21 cellular contexts compared by ENCODE assay signal in the genomic region with DNA sequence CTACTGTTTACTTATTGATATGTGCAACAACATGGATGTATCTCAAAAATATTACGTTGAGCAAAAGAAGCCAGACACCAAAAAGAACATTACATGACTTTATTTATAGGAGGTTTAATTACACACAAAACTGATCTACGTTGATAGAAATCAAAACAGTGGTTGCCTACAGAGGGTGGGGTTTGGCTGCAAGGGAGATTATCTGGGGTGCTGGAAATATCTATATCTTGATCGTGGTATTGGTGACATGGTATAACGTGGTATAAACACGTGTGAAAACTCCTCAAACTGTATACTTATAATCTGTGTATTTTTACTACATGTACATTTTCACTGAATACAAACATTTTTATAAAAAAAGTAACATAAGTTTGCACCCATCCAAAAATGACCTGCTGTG.
"Had no signal": no experiment of that assay in that cellular context is flagged by ENCODE, and none has a peak within 500 bp of the region (broad histone marks: within the 10 kb centered on the region; RNA-seq: fewer than 3 reads in every experiment).

No MANE protein-coding gene starts in this region.

- DNase-seq: activated CD4-positive, alpha-beta memory T cell treated with anti-CD3 and anti-CD28 coated beads for 36 hours; activated CD4-positive, alpha-beta T cell treated with anti-CD3 and anti-CD28 coated beads, Interleukin-2, amount 10 ng/mL, durations not matched to agents 7 days and 5 days; activated CD4-positive, CD25-positive, alpha-beta regulatory T cell; activated gamma-delta T cell treated with Interleukin-2 at 50 U/mL for 16 hours; activated naive CD8-positive, alpha-beta T cell treated with anti-CD3 and anti-CD28 coated beads, Interleukin-2, amount 50 U/mL, for 24 hours; activated T-cell treated with anti-CD3 and anti-CD28 coated beads, Interleukin-2, amount 50 U/mL, for 4 hours; amniotic stem cell; body of pancreas; central memory CD4-positive, alpha-beta T cell; Kasumi-1; NCI-H146; NCI-H187 treated with DMSO at 0.1 percent for 48 hours; NCI-H2081 treated with DMSO at 0.1 percent for 48 hours; NCI-H446; NCI-H524; PC-9; SHP77 treated with DMSO at 0.1 percent for 48 hours had no signal

- H3K4me2 ChIP-seq: PC-9 had no signal

- H3K36me3 ChIP-seq: ascending aorta had no signal

- H3K9me3 ChIP-seq: ascending aorta had no signal

- H3K27me3 Mint-ChIP-seq: activated CD4-positive, alpha-beta memory T cell treated with anti-CD3 and anti-CD28 coated beads for 36 hours; activated naive CD8-positive, alpha-beta T cell treated with anti-CD3 and anti-CD28 coated beads, Interleukin-2, amount 50 U/mL, for 24 hours had no signal

- H3K9me3 Mint-ChIP-seq: activated naive CD4-positive, alpha-beta T cell treated with anti-CD3 and anti-CD28 coated beads, Interleukin-2, amount 50 U/mL, for 72 hours had no signal

- H3K4me3 ChIP-seq: ascending aorta, body of pancreas, PC-9 had no signal

- H3K4me3 Mint-ChIP-seq: activated CD4-positive, alpha-beta memory T cell treated with anti-CD3 and anti-CD28 coated beads for 36 hours; activated CD4-positive, alpha-beta T cell treated with anti-CD3 and anti-CD28 coated beads, Interleukin-2, amount 10 ng/mL, durations not matched to agents 7 days and 5 days; activated naive CD8-positive, alpha-beta T cell treated with anti-CD3 and anti-CD28 coated beads, Interleukin-2, amount 50 U/mL, for 24 hours; activated T-cell treated with anti-CD3 and anti-CD28 coated beads, Interleukin-2, amount 50 U/mL, for 4 hours had no signal

- H3K27ac Mint-ChIP-seq: activated CD4-positive, alpha-beta memory T cell treated with anti-CD3 and anti-CD28 coated beads for 36 hours; activated CD4-positive, alpha-beta T cell treated with anti-CD3 and anti-CD28 coated beads, Interleukin-2, amount 10 ng/mL, durations not matched to agents 7 days and 5 days; activated naive CD4-positive, alpha-beta T cell treated with anti-CD3 and anti-CD28 coated beads, Interleukin-2, amount 50 U/mL, for 72 hours; activated naive CD8-positive, alpha-beta T cell treated with anti-CD3 and anti-CD28 coated beads, Interleukin-2, amount 50 U/mL, for 24 hours; activated T-helper 2 cell treated with anti-CD3 and anti-CD28 coated beads, Interferon-gamma antibody, Interleukin-2, Interleukin-4, amounts not matched to agents 10 μg/mL and 5 μg/mL and 100 μg/mL, durations not matched to agents 14 hours and 24 hours and 36 hours had no signal

- H3K4me1 ChIP-seq: ascending aorta, body of pancreas had no signal

- H3K27ac ChIP-seq: ascending aorta, body of pancreas, PC-9, VCaP had no signal

- ATAC-seq: activated naive CD4-positive, alpha-beta T cell treated with anti-CD3 and anti-CD28 coated beads, Interleukin-2, amount 50 U/mL, for 72 hours; activated naive CD8-positive, alpha-beta T cell treated with anti-CD3 and anti-CD28 coated beads, Interleukin-2, amount 50 U/mL, for 24 hours; activated T-cell treated with anti-CD3 and anti-CD28 coated beads, Interleukin-2, amount 50 U/mL, for 4 hours; body of pancreas had no signal

- H3K27me3 ChIP-seq: ascending aorta, body of pancreas had no signal
